ENCODE assay signal across 1 cellular context in the genomic region with DNA sequence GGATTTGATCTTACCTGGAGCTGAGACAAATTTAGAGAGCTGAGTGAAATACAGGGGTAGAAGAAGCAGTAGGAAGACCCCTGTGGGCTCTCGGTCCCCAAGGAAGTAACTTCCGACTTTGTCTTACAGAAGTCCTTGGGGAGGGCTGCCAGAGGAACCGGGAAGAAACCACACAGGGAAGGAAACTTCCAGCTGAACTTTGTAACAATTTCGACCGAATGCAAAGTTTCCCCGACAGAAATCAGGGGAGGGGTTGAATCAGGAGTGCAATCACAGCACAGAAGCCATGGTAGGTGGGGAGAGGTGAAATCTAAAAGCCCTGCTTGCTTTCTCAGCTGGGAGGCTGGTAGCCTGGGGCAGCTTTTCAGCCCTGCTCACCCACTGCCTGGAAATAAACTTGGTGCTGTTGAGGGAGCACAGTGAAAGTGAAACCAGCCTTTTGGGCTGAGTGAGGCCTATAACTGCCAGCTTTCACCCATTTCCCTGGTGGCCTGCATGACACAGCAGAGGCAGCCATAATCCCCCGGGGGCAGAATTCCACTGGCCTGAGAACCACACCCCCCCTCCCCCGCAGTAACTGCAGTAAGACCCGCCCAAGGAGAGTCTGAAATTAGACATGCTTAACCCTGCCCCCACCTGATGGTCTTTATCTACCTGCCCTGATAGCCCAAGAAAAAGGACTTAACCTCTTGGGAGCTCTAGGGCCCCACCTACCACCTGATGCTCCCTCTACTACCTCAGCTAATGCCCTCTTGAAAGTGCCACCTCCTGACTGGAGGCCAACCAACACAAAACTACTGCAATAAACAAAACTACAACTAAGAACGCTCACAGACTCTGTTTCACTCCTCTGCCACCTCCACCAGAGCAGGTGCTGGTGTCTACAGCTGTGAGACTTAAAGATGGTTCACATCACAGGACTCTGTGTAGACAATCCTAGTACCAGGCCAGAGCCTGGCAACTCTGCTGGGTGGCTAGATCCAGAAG.
TF ChIP-seq lines count a peak whose summit lies in the region.

No MANE protein-coding gene starts in this region.

TF ChIP-seq in IMR-90, 13 proteins besides CTCF, POLR2A, EP300 and RAD21 (continued from another document):
- TF ChIP-seq USF2 (IDR thresholded peaks at IDR 0.05; ENCODE audit: low read depth, low read length) = no peak
- TF ChIP-seq MAZ (IDR thresholded peaks at IDR 0.05; ENCODE audit: borderline replicate concordance, low read depth, low read length) = no peak
- no peak for TF ChIP-seq NFE2L2 (IDR thresholded peaks at IDR 0.05; ENCODE audit: low read depth, low read length)
- TF ChIP-seq ELK1 (IDR thresholded peaks at IDR 0.05; ENCODE audit: borderline replicate concordance, low read depth, low read length) = no peak
- no peak for TF ChIP-seq BHLHE40 (IDR thresholded peaks at IDR 0.05; ENCODE audit: low read depth, low read length)
- TF ChIP-seq RCOR1 (IDR thresholded peaks at IDR 0.05; ENCODE audit: insufficient replicate concordance, low read length) = no peak
- no peak for TF ChIP-seq MAFK (IDR thresholded peaks at IDR 0.05; ENCODE audit: low read depth, low read length)
- TF ChIP-seq CHD1 (IDR thresholded peaks at IDR 0.05; ENCODE audit: low read depth, low read length) = no peak
- TF ChIP-seq CEBPB (IDR thresholded peaks at IDR 0.05; ENCODE audit: low read depth, low read length) = no peak
- TF ChIP-seq SMC3 (IDR thresholded peaks at IDR 0.05; ENCODE audit: low read depth, low read length) = no peak
- no peak for TF ChIP-seq FOS (IDR thresholded peaks at IDR 0.05; ENCODE audit: low read depth, low read length)
- no peak for TF ChIP-seq RFX5 (IDR thresholded peaks at IDR 0.05; ENCODE audit: low read depth, low read length)
